7 cellular contexts compared by ENCODE assay signal in genomic region chr13:81153478-81153877, GRCh38.
"Had no signal": no experiment of that assay in that cellular context is flagged by ENCODE, and none has a peak within 500 bp of the region (broad histone marks: within the 10 kb centered on the region; RNA-seq: fewer than 3 reads in every experiment).

No MANE protein-coding gene starts in this region.

- H3K4me3 ChIP-seq: GM12878 had no signal

- DNase-seq: GDM1, GF-D8 had no signal

- ATAC-seq: GM12878 had no signal

- FAIRE-seq: GM12878, GM12891, GM12892, GM18507, GM19239 had no signal
